14 cellular contexts compared by ENCODE assay signal in genomic region chr18:1968801-1969498, GRCh38.
A peak's percentile ranks its signal among the peaks of the same experiment; 100 is the strongest.
DNase-seq lines count a peak whose midpoint lies in the region; ATAC-seq and TF ChIP-seq lines count a peak whose summit lies in the region.
"Had no signal": no experiment of that assay in that cellular context is flagged by ENCODE, and none has a peak within 500 bp of the region (broad histone marks: within the 10 kb centered on the region; RNA-seq: fewer than 3 reads in every experiment).

No MANE protein-coding gene starts in this region.

- H4K20me1 ChIP-seq in GM23338 (replicated peaks; ENCODE audit: insufficient read depth) = no peaks in the 10 kb centered on the region
- H4K20me1 ChIP-seq: BLaER1 treated with 17β-estradiol and CSF1 and Interleukin-3, amounts not matched to agents 10 nM and 100 nM had no signal

- H3K4me1 Mint-ChIP-seq in GM23338 (peaks cover 5% of the 10 kb centered on the region; the same call in 1 of the 3 replicates), WTC11 (peaks cover 16% of the 10 kb centered on the region)

- H3K27ac Mint-ChIP-seq in GM23338 (no peak overlapping the region), WTC11 (no peak overlapping the region)
- H3K27ac Mint-ChIP-seq: CD4-positive, alpha-beta T cell; HFFc6 had no signal

- H3K4me2 ChIP-seq in GM23338 = peak overlapping the region; percentile 9; the same call in 1 of the 2 replicates
- H3K4me2 ChIP-seq: BLaER1 treated with 17β-estradiol and CSF1 and Interleukin-3, amounts not matched to agents 10 nM and 100 nM had no signal

- H3K36me3 Mint-ChIP-seq in GM23338 (ENCODE audit: low read depth) (no peaks in the 10 kb centered on the region), WTC11 (peaks cover 10% of the 10 kb centered on the region)

- H3K9me3 ChIP-seq in iPS-20b (ENCODE audit: insufficient read depth, low read depth, low read length) = no peaks in the 10 kb centered on the region
- H3K9me3 ChIP-seq: BLaER1 treated with 17β-estradiol and CSF1 and Interleukin-3, amounts not matched to agents 10 nM and 100 nM had no signal

- H3K4me3 ChIP-seq in GM23338 (no peak overlapping the region), iPS-20b (ENCODE audit: low read length) (peak overlapping the region; percentile 24; the same call in 1 of the 2 replicates)
- H3K4me3 ChIP-seq: BLaER1 treated with 17β-estradiol and CSF1 and Interleukin-3, amounts not matched to agents 10 nM and 100 nM had no signal

- in situ Hi-C loops in G401 (cut with HindIII; ENCODE audit: low sequenced_read_pairs) = no loop called here

- peak; percentile 77 for ATAC-seq in GM23338
- ATAC-seq in WTC11 = peak; percentile 71
- ATAC-seq in Right ventricle myocardium inferior = no peak

- CTCF ChIA-PET in WTC11 (lab: Charles Lee) = interaction anchor here (1.4 kb wide), 1 partner anchor 136 kb away, joined by 6 read pairs; no protein-coding TSS in a partner anchor

- peaks cover 14% of the 10 kb centered on the region for H3K27me3 Mint-ChIP-seq in GM23338 (ENCODE audit: insufficient read depth, low read depth, poor library complexity)
- peaks cover 46% of the 10 kb centered on the region for H3K27me3 Mint-ChIP-seq in WTC11 (ENCODE audit: low read depth)
- H3K27me3 Mint-ChIP-seq: CD4-positive, alpha-beta T cell had no signal

- DNase-seq in GM23338 (ENCODE audit: low spot score) = peak; percentile 28
- peak; percentile 60 for DNase-seq in NCI-H146 (lab: John Stamatoyannopoulos, UW)
- DNase-seq in WTC11 (ENCODE audit: low spot score) = no peak
- DNase-seq in G401 (ENCODE audit: low spot score) = no peak
- DNase-seq in Right ventricle myocardium inferior (ENCODE audit: missing footprints) = no peak
- no peak for DNase-seq in superior temporal gyrus (ENCODE audit: extremely low spot score)
- DNase-seq: 8988T; AML-193; CD4-positive, alpha-beta T cell; DMS79; HCEC 1CT; HFFc6 had no signal

- peaks cover 20% of the 10 kb centered on the region for H3K27me3 ChIP-seq in GM23338 (ENCODE audit: insufficient read depth)
- no peaks in the 10 kb centered on the region for H3K27me3 ChIP-seq in iPS-20b (ENCODE audit: insufficient read depth, low read length)
- H3K27me3 ChIP-seq: BLaER1 treated with 17β-estradiol and CSF1 and Interleukin-3, amounts not matched to agents 10 nM and 100 nM had no signal

- H3K36me3 ChIP-seq in GM23338 (ENCODE audit: insufficient read depth) = no peaks in the 10 kb centered on the region
- H3K36me3 ChIP-seq in iPS-20b (ENCODE audit: insufficient read depth, low read depth, low read length) = no peaks in the 10 kb centered on the region
- H3K36me3 ChIP-seq: BLaER1 treated with 17β-estradiol and CSF1 and Interleukin-3, amounts not matched to agents 10 nM and 100 nM had no signal

- H3K4me3 Mint-ChIP-seq in GM23338 (0 out of 3 replicates have a peak overlapping the region, but pooled peaks have one; percentile 7), WTC11 (no peak overlapping the region)
- H3K4me3 Mint-ChIP-seq: CD4-positive, alpha-beta T cell; HFFc6 had no signal

- POLR2A ChIA-PET in WTC11 (lab: Charles Lee) = no interaction called here

- H3K27ac ChIP-seq in GM23338 (ENCODE audit: low read depth) = no peak overlapping the region
- no peak overlapping the region for H3K27ac ChIP-seq in iPS-20b (ENCODE audit: low read length)
- H3K27ac ChIP-seq: BLaER1 treated with 17β-estradiol and CSF1 and Interleukin-3, amounts not matched to agents 10 nM and 100 nM had no signal

- no peak overlapping the region for H3K9ac ChIP-seq in iPS-20b (ENCODE audit: low read depth, low read length)
- H3K9ac ChIP-seq: BLaER1 treated with 17β-estradiol and CSF1 and Interleukin-3, amounts not matched to agents 10 nM and 100 nM had no signal

- H3F3A ChIP-seq in GM23338 (replicated peaks; ENCODE audit: low read depth) = no peaks in the 10 kb centered on the region

- H3K4me1 ChIP-seq in GM23338 (ENCODE audit: insufficient read depth) (peaks cover 10% of the 10 kb centered on the region), iPS-20b (ENCODE audit: insufficient read depth, low read length) (peaks cover 13% of the 10 kb centered on the region)
- H3K4me1 ChIP-seq: BLaER1 treated with 17β-estradiol and CSF1 and Interleukin-3, amounts not matched to agents 10 nM and 100 nM had no signal

- no peaks in the 10 kb centered on the region for H3K79me2 ChIP-seq in GM23338 (replicated peaks; ENCODE audit: insufficient read depth)

- intact Hi-C loops in Right ventricle myocardium inferior (cut with DNase I) = no loop called here

- H3K9me3 Mint-ChIP-seq in GM23338 (peaks cover 5% of the 10 kb centered on the region; the same call in 2 of the 3 replicates), WTC11 (peaks cover 23% of the 10 kb centered on the region)

- no peak overlapping the region for H2AFZ ChIP-seq in GM23338

- no peak for TF ChIP-seq CTCF in GM23338 (conservative IDR thresholded peaks at IDR 0.05; ENCODE audit: low read depth in 2 of 2)
- no peak for TF ChIP-seq CTCF in WTC11 (IDR thresholded peaks at IDR 0.05)

- H3K9me2 ChIP-seq in GM23338 (ENCODE audit: insufficient read depth) = peaks cover 10% of the 10 kb centered on the region

TF ChIP-seq in GM23338, 12 proteins besides CTCF, POLR2A, EP300 and RAD21 (continues in another document):
- peak; percentile 69; the same call in 1 of the 2 replicates for TF ChIP-seq NANOG (IDR thresholded peaks at IDR 0.05; ENCODE audit: borderline replicate concordance)

TF ChIP-seq in WTC11, 78 proteins besides CTCF, POLR2A, EP300 and RAD21:
- TF ChIP-seq TCF7 (CRISPR knock-in tag; IDR thresholded peaks at IDR 0.05; ENCODE audit: low read depth) (no peak), ESRRA (CRISPR knock-in tag; IDR thresholded peaks at IDR 0.05; ENCODE audit: borderline replicate concordance) (no peak), ZNF423 (CRISPR knock-in tag; IDR thresholded peaks at IDR 0.05) (no peak), PRRX2 (CRISPR knock-in tag; IDR thresholded peaks at IDR 0.05) (no peak), GTF2I (CRISPR knock-in tag; conservative IDR thresholded peaks at IDR 0.05) (no peak), NR2C2 (CRISPR knock-in tag; IDR thresholded peaks at IDR 0.05) (no peak), JUN (CRISPR knock-in tag; IDR thresholded peaks at IDR 0.05) (no peak), ZSCAN18 (CRISPR knock-in tag; IDR thresholded peaks at IDR 0.05) (no peak)
- TF ChIP-seq, protein P1, sequence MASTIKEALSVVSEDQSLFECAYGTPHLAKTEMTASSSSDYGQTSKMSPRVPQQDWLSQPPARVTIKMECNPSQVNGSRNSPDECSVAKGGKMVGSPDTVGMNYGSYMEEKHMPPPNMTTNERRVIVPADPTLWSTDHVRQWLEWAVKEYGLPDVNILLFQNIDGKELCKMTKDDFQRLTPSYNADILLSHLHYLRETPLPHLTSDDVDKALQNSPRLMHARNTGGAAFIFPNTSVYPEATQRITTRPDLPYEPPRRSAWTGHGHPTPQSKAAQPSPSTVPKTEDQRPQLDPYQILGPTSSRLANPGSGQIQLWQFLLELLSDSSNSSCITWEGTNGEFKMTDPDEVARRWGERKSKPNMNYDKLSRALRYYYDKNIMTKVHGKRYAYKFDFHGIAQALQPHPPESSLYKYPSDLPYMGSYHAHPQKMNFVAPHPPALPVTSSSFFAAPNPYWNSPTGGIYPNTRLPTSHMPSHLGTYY (CRISPR knock-in tag; IDR thresholded peaks at IDR 0.05) = no peak
- TF ChIP-seq, protein P2, sequence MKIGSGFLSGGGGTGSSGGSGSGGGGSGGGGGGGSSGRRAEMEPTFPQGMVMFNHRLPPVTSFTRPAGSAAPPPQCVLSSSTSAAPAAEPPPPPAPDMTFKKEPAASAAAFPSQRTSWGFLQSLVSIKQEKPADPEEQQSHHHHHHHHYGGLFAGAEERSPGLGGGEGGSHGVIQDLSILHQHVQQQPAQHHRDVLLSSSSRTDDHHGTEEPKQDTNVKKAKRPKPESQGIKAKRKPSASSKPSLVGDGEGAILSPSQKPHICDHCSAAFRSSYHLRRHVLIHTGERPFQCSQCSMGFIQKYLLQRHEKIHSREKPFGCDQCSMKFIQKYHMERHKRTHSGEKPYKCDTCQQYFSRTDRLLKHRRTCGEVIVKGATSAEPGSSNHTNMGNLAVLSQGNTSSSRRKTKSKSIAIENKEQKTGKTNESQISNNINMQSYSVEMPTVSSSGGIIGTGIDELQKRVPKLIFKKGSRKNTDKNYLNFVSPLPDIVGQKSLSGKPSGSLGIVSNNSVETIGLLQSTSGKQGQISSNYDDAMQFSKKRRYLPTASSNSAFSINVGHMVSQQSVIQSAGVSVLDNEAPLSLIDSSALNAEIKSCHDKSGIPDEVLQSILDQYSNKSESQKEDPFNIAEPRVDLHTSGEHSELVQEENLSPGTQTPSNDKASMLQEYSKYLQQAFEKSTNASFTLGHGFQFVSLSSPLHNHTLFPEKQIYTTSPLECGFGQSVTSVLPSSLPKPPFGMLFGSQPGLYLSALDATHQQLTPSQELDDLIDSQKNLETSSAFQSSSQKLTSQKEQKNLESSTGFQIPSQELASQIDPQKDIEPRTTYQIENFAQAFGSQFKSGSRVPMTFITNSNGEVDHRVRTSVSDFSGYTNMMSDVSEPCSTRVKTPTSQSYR (CRISPR knock-in tag; IDR thresholded peaks at IDR 0.05) = no peak

Comparison
In these comparisons a context has a peak if more than half of its experiments do, and no peak if none do; other contexts are left out.
1. DNase-seq: peak in GM23338 (single experiment) and NCI-H146 (single experiment); none in WTC11 (single experiment), G401 (single experiment), Right ventricle myocardium inferior (single experiment) and superior temporal gyrus (single experiment).